In genomic region chr12:34384693-34385092, GRCh38 we compare ENCODE assay signal across 8 cellular contexts.
"Had no signal": no experiment of that assay in that cellular context is flagged by ENCODE, and none has a peak within 500 bp of the region (broad histone marks: within the 10 kb centered on the region; RNA-seq: fewer than 3 reads in every experiment).

No MANE protein-coding gene starts in this region.

- H3K36me3 Mint-ChIP-seq: IgD-negative memory B cell had no signal

- H3K27ac ChIP-seq: HL-60, KMS-11 had no signal

- H3K27ac Mint-ChIP-seq: IgD-negative memory B cell had no signal

- H3K4me2 ChIP-seq: KMS-11 had no signal

- H3K4me1 Mint-ChIP-seq: IgD-negative memory B cell had no signal

- ATAC-seq: HepG2 had no signal

- DNase-seq: IMR-90, KBM-7, KG1 had no signal

- FAIRE-seq: HepG2, HTR-8/SVneo had no signal

- H3K9me3 Mint-ChIP-seq: IgD-negative memory B cell had no signal

- H3K9ac ChIP-seq: KMS-11 had no signal
